12 cellular contexts compared by ENCODE assay signal in genomic region chr7:72334066-72334465, GRCh38.
DNase-seq lines count a peak whose midpoint lies in the region; ATAC-seq, FAIRE-seq and TF ChIP-seq lines count a peak whose summit lies in the region.
"Had no signal": no experiment of that assay in that cellular context is flagged by ENCODE, and none has a peak within 500 bp of the region (broad histone marks: within the 10 kb centered on the region; RNA-seq: fewer than 3 reads in every experiment).

No MANE protein-coding gene starts in this region.

- peaks cover 0 to 8% of the 10 kb centered on the region in 2 donors for H3K9me3 ChIP-seq in right atrium auricular region
- H3K9me3 ChIP-seq in H1 (ENCODE audit: insufficient read depth in 2 of 2, low read depth in 1 of 2, low read length in 1 of 2) = peaks cover 4 to 7% of the 10 kb centered on the region in 2 experiments; a peak in 3 of 4 replicates

- no peak overlapping the region for H3K23ac ChIP-seq in H1 (ENCODE audit: insufficient read length)

- no peaks in the 10 kb centered on the region for H3K4me1 ChIP-seq in right atrium auricular region
- H3K4me1 ChIP-seq in H1 (replicated peaks in 1 of 4; ENCODE audit: control insufficient read depth in 3 of 4, insufficient read depth in 4 of 4, low read length in 3 of 4) = peaks cover 4 to 17% (median 13%) of the 10 kb centered on the region in 4 experiments

- H3K4ac ChIP-seq in H1 (replicated peaks; ENCODE audit: insufficient read length, low read depth, low read length) = no peak overlapping the region

- H3K27me3 ChIP-seq in right atrium auricular region (peaks cover 3 to 13% of the 10 kb centered on the region in 2 donors), H1 (replicated peaks in 1 of 4; ENCODE audit: control insufficient read depth in 3 of 4, extremely low read depth in 1 of 4, insufficient read depth in 3 of 4, low read length in 3 of 4) (peaks cover 0 to 19% (median 9%) of the 10 kb centered on the region in 4 experiments; a peak in 6 of 7 replicates)

- no peak overlapping the region for H3K27ac ChIP-seq in right atrium auricular region
- H3K27ac ChIP-seq in H1 (ENCODE audit: low read depth, low read length) = no peak overlapping the region
- H3K27ac ChIP-seq: spleen had no signal

- no peak overlapping the region for H2BK120ac ChIP-seq in H1 (replicated peaks; ENCODE audit: low read depth, low read length)

- H3K79me1 ChIP-seq in H1 (ENCODE audit: low read depth, low read length) = peaks cover 6% of the 10 kb centered on the region; the same call in 1 of the 2 replicates

- WGBS in H1 (ENCODE audit: extremely low coverage in 1 of 2, insufficient coverage in 1 of 2, insufficient read length in 1 of 2, insufficient replicate concordance in 2 of 2, low coverage in 1 of 2, low lambda C conversion rate in 2 of 2, missing lambda C conversion rate in 1 of 2), 2 experiments = 49% methylated on average over 6 of the region's 6 CpGs; no CpG with 5 or more reads in 1 of the 2 experiments

- no peak overlapping the region for H2BK5ac ChIP-seq in H1 (ENCODE audit: low read depth, low read length)

- peak; percentile 88 for FAIRE-seq in H1 (lab: Jason Lieb, UNC)

- no peak overlapping the region for H2BK12ac ChIP-seq in H1 (ENCODE audit: low read depth, low read length)

- H3K9ac ChIP-seq in H1 (replicated peaks in 1 of 4; ENCODE audit: extremely low read depth in 1 of 4, low read depth in 3 of 4, low read length in 3 of 4) = no peak overlapping the region

- H3K79me2 ChIP-seq in H1 (ENCODE audit: control insufficient read depth in 1 of 2, insufficient read depth in 2 of 2, low read length in 2 of 2) = peaks cover 0 to 51% of the 10 kb centered on the region in 2 experiments; a peak in 2 of 4 replicates

- no peak for TF ChIP-seq EP300 in H1 (IDR thresholded peaks at IDR 0.05; ENCODE audit: borderline replicate concordance in 1 of 2, low read depth in 2 of 2, low read length in 2 of 2)

- H3K14ac ChIP-seq in H1 (ENCODE audit: insufficient read length) = no peak overlapping the region

- TF ChIP-seq POLR2A in NB4 (IDR thresholded peaks at IDR 0.05; ENCODE audit: extremely low read depth, insufficient read length) (no peak), H1 (IDR thresholded peaks at IDR 0.05; ENCODE audit: control extremely low read depth in 1 of 2, low read depth in 2 of 2, low read length in 2 of 2) (no peak)

- no peak overlapping the region for H2AK5ac ChIP-seq in H1 (ENCODE audit: low read depth, low read length)

- H3K36me3 ChIP-seq in right atrium auricular region (no peaks in the 10 kb centered on the region), H1 (ENCODE audit: control insufficient read depth in 2 of 4, insufficient read depth in 4 of 4, low read length in 3 of 4) (0 out of 8 replicates have a peak, but pooled peaks cover 0 to 2% (median 0%) of the 10 kb centered on the region in 4 experiments)
- H3K36me3 ChIP-seq: spleen had no signal

- ATAC-seq in left cardiac atrium = no peak
- ATAC-seq: Right ventricle myocardium inferior had no signal

- H2AFZ ChIP-seq in H1 (ENCODE audit: low read length) = no peak overlapping the region

- no peak overlapping the region for H4K8ac ChIP-seq in H1 (ENCODE audit: extremely low read depth, insufficient read depth, low read length)

- DNase-seq in right atrium auricular region (ENCODE audit: low spot score) (peak; percentile 7), left cardiac atrium (no peak), NB4 (ENCODE audit: low read depth) (peak; percentile 26), H1 (ENCODE audit: low read depth in 1 of 2, low spot score in 2 of 2) (peak in 1 of 2 experiments; percentile 48), cortex of kidney (lab: John Stamatoyannopoulos, UW) (no peak), NCI-H1694 treated with DMSO at 0.1 percent for 48 hours (lab: John Stamatoyannopoulos, UW) (no peak), kidney tubule cell (ENCODE audit: low spot score) (no peak)
- DNase-seq in activated CD4-positive, alpha-beta T cell treated with anti-CD3 and anti-CD28 coated beads for 1 hour = no peak
- DNase-seq: aorta, spleen, T1000 had no signal

- TF ChIP-seq CTCF in right atrium auricular region (IDR thresholded peaks at IDR 0.05) (no peak), NB4 (IDR thresholded peaks at IDR 0.05; ENCODE audit: low read depth, low read length) (peak; percentile 63), H1 (IDR thresholded peaks at IDR 0.05; ENCODE audit: control extremely low read depth in 1 of 3, insufficient read depth in 1 of 3, low read depth in 1 of 3, low read length in 3 of 3) (peak in 2 of 3 experiments; percentile 57 to 77; a peak in 2 of 4 replicates)

- H4K20me1 ChIP-seq in H1 (replicated peaks in 1 of 2; ENCODE audit: control insufficient read depth in 1 of 2, insufficient read depth in 2 of 2, low read length in 2 of 2) = peaks cover 0 to 3% of the 10 kb centered on the region in 2 experiments

- no peak overlapping the region for H4K91ac ChIP-seq in H1 (replicated peaks; ENCODE audit: insufficient read length, low read length)

- no peak overlapping the region for H3K4me2 ChIP-seq in H1 (ENCODE audit: insufficient read depth in 1 of 2, low read depth in 2 of 2, low read length in 2 of 2)

- CTCF ChIA-PET in H1 (lab: Charles Lee; ENCODE audit: partially characterized antibody) = interaction anchor here (0.6 to 5.5 kb wide), 62 partner anchors 8 to 598 kb away, joined by 3 to 50 read pairs (median 4); no protein-coding TSS in a partner anchor

- H3K4me3 ChIP-seq in right atrium auricular region = no peak overlapping the region
- H3K4me3 ChIP-seq in NB4 (ENCODE audit: low read depth, low read length) = no peak overlapping the region
- H3K4me3 ChIP-seq in H1 (ENCODE audit: extremely low read depth in 1 of 4, insufficient read depth in 2 of 4, low read depth in 3 of 4, low read length in 4 of 4) = no peak overlapping the region
- H3K4me3 ChIP-seq: spleen had no signal

- H2BK15ac ChIP-seq in H1 (ENCODE audit: low read length) = no peak overlapping the region

- H3K18ac ChIP-seq in H1 (ENCODE audit: extremely low read depth, low read length) = no peak overlapping the region

- POLR2A ChIA-PET in H1 (lab: Charles Lee; ENCODE audit: partially characterized antibody) = no interaction called here

- no peak overlapping the region for H3K56ac ChIP-seq in H1 (replicated peaks; ENCODE audit: insufficient read length, low read depth, low read length)

- H2BK20ac ChIP-seq in H1 (ENCODE audit: low read length) = no peak overlapping the region

- TF ChIP-seq RAD21 in H1 (IDR thresholded peaks at IDR 0.05 in 1 of 2, conservative IDR thresholded peaks at IDR 0.05 in 1 of 2; ENCODE audit: low read depth in 2 of 2, low read length in 2 of 2) = peak; percentile 66 to 72

- H4K5ac ChIP-seq in H1 (ENCODE audit: insufficient read length, low read depth, low read length) = no peak overlapping the region

- peaks cover 23% of the 10 kb centered on the region; the same call in 1 of the 2 replicates for H3K23me2 ChIP-seq in H1 (ENCODE audit: low read depth, low read length)

- intact Hi-C loops in left cardiac atrium (cut with DNase I) = no loop called here

TF ChIP-seq in H1, 55 proteins besides CTCF, POLR2A, EP300 and RAD21:
- TF ChIP-seq CBX8 (IDR thresholded peaks at IDR 0.05; ENCODE audit: borderline replicate concordance, low read depth, low read length) (no peak), RNF2 (IDR thresholded peaks at IDR 0.05; ENCODE audit: borderline replicate concordance, low read depth, low read length, missing control alignments, poor library complexity, severe bottlenecking) (no peak), RFX5 (IDR thresholded peaks at IDR 0.05; ENCODE audit: borderline replicate concordance, low read depth, low read length) (no peak), SIN3A (conservative IDR thresholded peaks at IDR 0.05 in 1 of 2, IDR thresholded peaks at IDR 0.05 in 1 of 2; ENCODE audit: low read depth in 1 of 2, low read length in 2 of 2) (no peak), USF2 (IDR thresholded peaks at IDR 0.05; ENCODE audit: low read length) (no peak), PHF8 (conservative IDR thresholded peaks at IDR 0.05; ENCODE audit: low read depth, low read length) (no peak), GABPA (IDR thresholded peaks at IDR 0.05; ENCODE audit: borderline replicate concordance, insufficient read depth, low read length) (no peak), GTF2F1 (IDR thresholded peaks at IDR 0.05; ENCODE audit: borderline replicate concordance, low read depth, low read length) (no peak), JUND (IDR thresholded peaks at IDR 0.05; ENCODE audit: low read length) (no peak), SP2 (IDR thresholded peaks at IDR 0.05; ENCODE audit: low read length) (no peak), RXRA (IDR thresholded peaks at IDR 0.05; ENCODE audit: insufficient read depth, low read depth, low read length) (no peak), CHD2 (IDR thresholded peaks at IDR 0.05; ENCODE audit: low read length) (no peak), ATF3 (IDR thresholded peaks at IDR 0.05; ENCODE audit: insufficient read depth, low read depth, low read length) (no peak), SIX5 (IDR thresholded peaks at IDR 0.05; ENCODE audit: low read depth, low read length) (no peak), HDAC6 (IDR thresholded peaks at IDR 0.05; ENCODE audit: low read depth, low read length) (no peak)
TF ChIP-seq in H1: peak in this region for 0.

Comparison
In these comparisons a context has a peak if more than half of its experiments do, and no peak if none do; other contexts are left out.
1. DNase-seq: peak in right atrium auricular region (single experiment) and NB4 (single experiment); none in left cardiac atrium (single experiment), cortex of kidney (single experiment), activated CD4-positive, alpha-beta T cell treated with anti-CD3 and anti-CD28 coated beads for 1 hour (single experiment), NCI-H1694 treated with DMSO at 0.1 percent for 48 hours (single experiment) and kidney tubule cell (single experiment).
2. CTCF ChIP-seq: peak in NB4 (single experiment) and H1 (2 of 3); none in right atrium auricular region (0 of 2).